In genomic region chr11:65637794-65638317, GRCh38 we compare ENCODE assay signal across 8 cellular contexts. TPM values are rescaled to one million over a fixed set of nuclear protein-coding genes. Genes with fewer than 3 reads are reported as not detected.
A peak's percentile ranks its signal among the peaks of the same experiment; 100 is the strongest.
DNase-seq lines count a peak whose midpoint lies in the region; ATAC-seq and TF ChIP-seq lines count a peak whose summit lies in the region.

Gene SIPA1 (plus strand): TSS chr11:65638101. CDS start chr11:65640922, 2,821 bp downstream.

- TF ChIP-seq CTCF in AG04449 (IDR thresholded peaks at IDR 0.05; ENCODE audit: insufficient read depth, low read length, missing control alignments) = peak; percentile 65
- TF ChIP-seq CTCF in Panc1 (IDR thresholded peaks at IDR 0.05) = no peak; the same call in 1 of the 2 replicates
- TF ChIP-seq CTCF in esophagus muscularis mucosa (IDR thresholded peaks at IDR 0.05) = peak; percentile 15 to 49 (median 42)

- peak within 1 kb of the TSS; percentile 91 for H3K27ac ChIP-seq in Panc1 (ENCODE audit: low read length)
- H3K27ac ChIP-seq in esophagus muscularis mucosa (replicated peaks in 1 of 4) = peak within 1 kb of the TSS; percentile 83 to 93 (median 88)
- peak within 1 kb of the TSS; percentile 83 for H3K27ac ChIP-seq in muscle layer of colon (ENCODE audit: low read depth, low read length)

- peaks cover 48% of the 10 kb centered on the region for H3K4me1 Mint-ChIP-seq in activated T-cell treated with anti-CD3 and anti-CD28 coated beads, Interleukin-2, amount 50 U/mL, for 72 hours (ENCODE audit: low read depth)
- H3K4me1 Mint-ChIP-seq in stimulated activated naive B cell treated with anti-CD40 and anti-IgM and Interleukin-4, amounts not matched to agents 10 μg/mL and 1 μg/mL and 100 μg/mL, for 72 hours = peaks cover 32 to 72% of the 10 kb centered on the region in 2 donors

- 4% methylated on average over 38 of the region's 42 CpGs for WGBS in esophagus muscularis mucosa

- H3K4me1 ChIP-seq in Panc1 (ENCODE audit: control insufficient read depth, insufficient read depth, low read length) (peaks cover 24% of the 10 kb centered on the region), esophagus muscularis mucosa (peaks cover 42 to 65% (median 55%) of the 10 kb centered on the region in 4 donors), muscle layer of colon (ENCODE audit: insufficient read depth, low read length) (peaks cover 17% of the 10 kb centered on the region)

- H3K4me3 ChIP-seq in AG04449 (ENCODE audit: low read depth, low read length) (peak within 1 kb of the TSS; percentile 78), Panc1 (ENCODE audit: low read depth in 2 of 2, low read length in 2 of 2) (peak within 1 kb of the TSS; percentile 79 to 83), esophagus muscularis mucosa (peak within 1 kb of the TSS; percentile 79 to 87 (median 84)), muscle layer of colon (ENCODE audit: low read depth in 1 of 2, low read length in 2 of 2) (peak within 1 kb of the TSS; percentile 53 to 72)

- DNase-seq in AG04449 (ENCODE audit: low read depth, low spot score) (no peak), Panc1 (ENCODE audit: low read depth, low spot score) (peak; percentile 69), esophagus muscularis mucosa (ENCODE audit: extremely low spot score) (no peak)
- peak; percentile 78 to 90 for DNase-seq in activated T-cell treated with anti-CD3 and anti-CD28 coated beads, Interleukin-2, amount 50 U/mL, for 72 hours
- DNase-seq in stimulated activated naive B cell treated with anti-CD40 and anti-IgM and Interleukin-4, amounts not matched to agents 10 μg/mL and 1 μg/mL and 100 μg/mL, for 72 hours = peak; percentile 68

- CTCF ChIA-PET in AG04449 (lab: Yijun Ruan, JAX) (interaction anchor here (0.7 to 2.7 kb wide), 17 partner anchors 8 to 181 kb away, joined by 3 to 20 read pairs (median 3); partner anchors contain the start of gene FAM89B), Panc1 (lab: Charles Lee) (interaction anchor here (0.5 to 1.7 kb wide), 4 partner anchors 15 to 362 kb away, joined by 3 read pairs; partner anchors contain the start of gene PCNX3)

- H3K9me3 ChIP-seq in Panc1 (ENCODE audit: control insufficient read depth, insufficient read depth, low read depth, low read length) = no peaks in the 10 kb centered on the region
- no peaks in the 10 kb centered on the region for H3K9me3 ChIP-seq in esophagus muscularis mucosa
- no peaks in the 10 kb centered on the region for H3K9me3 ChIP-seq in muscle layer of colon (ENCODE audit: low read length)

- no peak for TF ChIP-seq POLR2A in esophagus muscularis mucosa (IDR thresholded peaks at IDR 0.05; ENCODE audit: low read depth)

- H3K4me3 Mint-ChIP-seq in activated T-cell treated with anti-CD3 and anti-CD28 coated beads, Interleukin-2, amount 50 U/mL, for 72 hours = peak within 1 kb of the TSS; percentile 96 to 97
- peak within 1 kb of the TSS; percentile 91 to 92 for H3K4me3 Mint-ChIP-seq in stimulated activated naive B cell treated with anti-CD40 and anti-IgM and Interleukin-4, amounts not matched to agents 10 μg/mL and 1 μg/mL and 100 μg/mL, for 72 hours

- no peak for TF ChIP-seq EP300 in esophagus muscularis mucosa (IDR thresholded peaks at IDR 0.05)

- H3K9me3 Mint-ChIP-seq in activated T-cell treated with anti-CD3 and anti-CD28 coated beads, Interleukin-2, amount 50 U/mL, for 72 hours = no peaks in the 10 kb centered on the region
- H3K9me3 Mint-ChIP-seq in stimulated activated naive B cell treated with anti-CD40 and anti-IgM and Interleukin-4, amounts not matched to agents 10 μg/mL and 1 μg/mL and 100 μg/mL, for 72 hours = no peaks in the 10 kb centered on the region

- H3K27ac Mint-ChIP-seq in activated T-cell treated with anti-CD3 and anti-CD28 coated beads, Interleukin-2, amount 50 U/mL, for 72 hours = peak within 1 kb of the TSS; percentile 94
- H3K27ac Mint-ChIP-seq in stimulated activated naive B cell treated with anti-CD40 and anti-IgM and Interleukin-4, amounts not matched to agents 10 μg/mL and 1 μg/mL and 100 μg/mL, for 72 hours = peak within 1 kb of the TSS; percentile 98

- H3K27me3 Mint-ChIP-seq in activated T-cell treated with anti-CD3 and anti-CD28 coated beads, Interleukin-2, amount 50 U/mL, for 72 hours (ENCODE audit: low read depth) = no peaks in the 10 kb centered on the region
- H3K27me3 Mint-ChIP-seq in stimulated activated naive B cell treated with anti-CD40 and anti-IgM and Interleukin-4, amounts not matched to agents 10 μg/mL and 1 μg/mL and 100 μg/mL, for 72 hours = no peaks in the 10 kb centered on the region

- H3K36me3 ChIP-seq in Panc1 (ENCODE audit: control insufficient read depth, insufficient read depth, low read length) = peaks cover 10% of the 10 kb centered on the region; the same call in 1 of the 2 replicates
- H3K36me3 ChIP-seq in esophagus muscularis mucosa = peaks cover 34 to 67% (median 64%) of the 10 kb centered on the region in 4 donors
- H3K36me3 ChIP-seq in muscle layer of colon (ENCODE audit: insufficient read depth, low read length) = peaks cover 36% of the 10 kb centered on the region

- ATAC-seq in GM18511 (IDR thresholded peaks at IDR 0.05; ENCODE audit: unreplicated experiment) (peak; percentile 48), HG03354 (IDR thresholded peaks at IDR 0.05; ENCODE audit: poor library complexity, severe bottlenecking, unreplicated experiment) (peak; percentile 42), Panc1 (peak; percentile 90)
- ATAC-seq in activated T-cell treated with anti-CD3 and anti-CD28 coated beads, Interleukin-2, amount 50 U/mL, for 72 hours (replicated peaks in 1 of 2) = peak; percentile 73 to 76
- peak; percentile 38 to 41 for ATAC-seq in stimulated activated naive B cell treated with anti-CD40 and anti-IgM and Interleukin-4, amounts not matched to agents 10 μg/mL and 1 μg/mL and 100 μg/mL, for 72 hours (replicated peaks)

- H3K27me3 ChIP-seq in Panc1 (ENCODE audit: control insufficient read depth, insufficient read depth, low read length) = no peaks in the 10 kb centered on the region
- H3K27me3 ChIP-seq in esophagus muscularis mucosa = no peaks in the 10 kb centered on the region
- H3K27me3 ChIP-seq in muscle layer of colon (ENCODE audit: control insufficient read depth in 1 of 2, insufficient read depth in 2 of 2, low read length in 2 of 2) = no peaks in the 10 kb centered on the region

- peak within 1 kb of the TSS; percentile 54 for H3K9ac ChIP-seq in muscle layer of colon (ENCODE audit: low read length)

- H3K36me3 Mint-ChIP-seq in activated T-cell treated with anti-CD3 and anti-CD28 coated beads, Interleukin-2, amount 50 U/mL, for 72 hours (ENCODE audit: insufficient read depth in 2 of 2) = peaks cover 3 to 6% of the 10 kb centered on the region in 2 donors
- peaks cover 43 to 60% of the 10 kb centered on the region in 2 donors for H3K36me3 Mint-ChIP-seq in stimulated activated naive B cell treated with anti-CD40 and anti-IgM and Interleukin-4, amounts not matched to agents 10 μg/mL and 1 μg/mL and 100 μg/mL, for 72 hours

- no TSS peak for BruUV-seq in Panc1 (replicated peaks; lab: Mats Ljungman, UMichigan)

- intact Hi-C loops in Panc1 (cut with micrococcal nuclease; ENCODE audit: unreplicated experiment) (loop anchor here (10.0 kb wide), 1 partner anchor 67 kb away; no protein-coding TSS in a partner anchor), esophagus muscularis mucosa (cut with DNase I) (no loop called here)

- in situ Hi-C loops in Panc1 (cut with HindIII; ENCODE audit: low pct_unique_long_range_greater_than_20kb, low sequenced_read_pairs) = no loop called here

- POLR2A ChIA-PET in AG04449 (lab: Yijun Ruan, JAX) = interaction anchor here (0.7 to 2.1 kb wide), 6 partner anchors 15 to 222 kb away, joined by 3 to 17 read pairs (median 4); partner anchors contain the start of gene PCNX3
- POLR2A ChIA-PET in Panc1 (lab: Charles Lee) = interaction anchor here (0.5 to 1.3 kb wide), 5 partner anchors 10 to 250 kb away, joined by 3 to 5 read pairs (median 3); partner anchors contain the start of gene FIBP

RNA-seq across cellular contexts. Expression of gene SIPA1, which starts in this region (rescaled TPM):
- total RNA-seq in Panc1 (2021; ENCODE audit: unreplicated experiment) (86.9 TPM), esophagus muscularis mucosa (10 to 100 TPM; 40.7 to 56.3 (median 45.8) TPM)
- polyA plus RNA-seq in Panc1 (2012; ENCODE audit: insufficient read length) = 107 TPM
- 100 to 1,000 TPM; 132 to 137 TPM for total RNA-seq in activated T-cell treated with anti-CD3 and anti-CD28 coated beads, Interleukin-2, amount 50 U/mL, for 72 hours

Comparison
In these comparisons a context has a peak if more than half of its experiments do, and no peak if none do; other contexts are left out.
1. DNase-seq: peak in Panc1 (single experiment), activated T-cell treated with anti-CD3 and anti-CD28 coated beads, Interleukin-2, amount 50 U/mL, for 72 hours (2 of 2) and stimulated activated naive B cell treated with anti-CD40 and anti-IgM and Interleukin-4, amounts not matched to agents 10 μg/mL and 1 μg/mL and 100 μg/mL, for 72 hours (single experiment); none in AG04449 (single experiment) and esophagus muscularis mucosa (single experiment).
2. ATAC-seq: peak in every context shown above with its lines; median percentile 90 in Panc1; 74 in activated T-cell treated with anti-CD3 and anti-CD28 coated beads, Interleukin-2, amount 50 U/mL, for 72 hours; 48 in GM18511; 42 in HG03354; 40 in stimulated activated naive B cell treated with anti-CD40 and anti-IgM and Interleukin-4, amounts not matched to agents 10 μg/mL and 1 μg/mL and 100 μg/mL, for 72 hours.
3. Peak in every context shown above with its lines, with median percentiles within 50 percentile points of each other: H3K4me3 ChIP-seq and H3K27ac ChIP-seq.